18 cellular contexts compared by ENCODE assay signal in the genomic region with DNA sequence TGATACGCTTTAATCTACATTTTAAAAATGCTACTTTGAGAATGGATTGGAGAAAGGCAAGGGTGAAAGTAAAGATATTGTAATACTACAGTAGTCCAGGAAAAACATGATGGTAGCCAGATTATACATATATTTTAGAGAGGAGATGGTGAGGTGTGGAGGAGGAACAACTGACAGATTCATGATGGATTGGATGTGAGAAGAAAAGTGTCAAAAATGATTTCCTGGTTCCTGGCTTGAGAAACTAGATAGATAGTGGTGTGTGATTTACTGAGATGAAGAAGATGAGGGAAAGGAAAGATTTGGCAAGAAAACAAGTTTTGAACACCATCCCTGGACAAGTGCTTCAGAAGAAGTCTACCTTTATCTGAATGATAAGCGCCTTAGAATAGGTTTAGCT.
DNase-seq lines count a peak whose midpoint lies in the region; ATAC-seq, FAIRE-seq and TF ChIP-seq lines count a peak whose summit lies in the region.
"Had no signal": no experiment of that assay in that cellular context is flagged by ENCODE, and none has a peak within 500 bp of the region (broad histone marks: within the 10 kb centered on the region; RNA-seq: fewer than 3 reads in every experiment).

No MANE protein-coding gene starts in this region.

- no peak overlapping the region for H3K4me3 Mint-ChIP-seq in dendritic cell treated with granulocyte-macrophage colony-stimulating factor and Interleukin-4, amounts not matched to agents 40 ng/mL and 50 ng/mL, for 4 days
- no peak overlapping the region for H3K4me3 Mint-ChIP-seq in stimulated activated memory B cell treated with anti-CD40 and anti-IgM and Interleukin-4, amounts not matched to agents 10 μg/mL and 1 μg/mL and 100 μg/mL, for 72 hours

- H3K4me1 ChIP-seq in left lung: peaks cover 0 to 25% of the 10 kb centered on the region in 2 donors
- H3K4me1 ChIP-seq in OCI-LY7 (ENCODE audit: insufficient read depth, low read length, poor library complexity, severe bottlenecking): peaks cover 13% of the 10 kb centered on the region

- no peak overlapping the region for H2AFZ ChIP-seq in OCI-LY7 (ENCODE audit: low read length)
- H2AFZ ChIP-seq: GM23248 had no signal

- BruUV-seq in OCI-LY7 (replicated peaks; lab: Mats Ljungman, UMichigan): no TSS peak

- no peak for ATAC-seq in stimulated activated memory B cell treated with anti-CD40 and anti-IgM and Interleukin-4, amounts not matched to agents 10 μg/mL and 1 μg/mL and 100 μg/mL, for 72 hours
- ATAC-seq in GM21576 (IDR thresholded peaks at IDR 0.05; ENCODE audit: unreplicated experiment) (no peak), left lung (no peak)
- ATAC-seq: HCT116 had no signal

- no peaks in the 10 kb centered on the region for H3K9me2 ChIP-seq in OCI-LY7 (ENCODE audit: insufficient read depth, low read length)

- H3K4me2 ChIP-seq in OCI-LY7 (ENCODE audit: low read length): no peak overlapping the region

- H3K79me2 ChIP-seq in OCI-LY7 (ENCODE audit: insufficient read depth, low read depth, low read length): peaks cover 87% of the 10 kb centered on the region

- peaks cover 15% of the 10 kb centered on the region for H3K36me3 Mint-ChIP-seq in dendritic cell treated with granulocyte-macrophage colony-stimulating factor and Interleukin-4, amounts not matched to agents 40 ng/mL and 50 ng/mL, for 4 days (ENCODE audit: low read depth)
- H3K36me3 Mint-ChIP-seq in stimulated activated memory B cell treated with anti-CD40 and anti-IgM and Interleukin-4, amounts not matched to agents 10 μg/mL and 1 μg/mL and 100 μg/mL, for 72 hours: no peaks in the 10 kb centered on the region
- H3K36me3 Mint-ChIP-seq: CD4-positive, CD25-positive, alpha-beta regulatory T cell had no signal

- peak; percentile 14 for FAIRE-seq in GM12892 (lab: Jason Lieb, UNC)

- H3K27ac Mint-ChIP-seq in dendritic cell treated with granulocyte-macrophage colony-stimulating factor and Interleukin-4, amounts not matched to agents 40 ng/mL and 50 ng/mL, for 4 days: peak overlapping the region; percentile 9
- H3K27ac Mint-ChIP-seq in stimulated activated memory B cell treated with anti-CD40 and anti-IgM and Interleukin-4, amounts not matched to agents 10 μg/mL and 1 μg/mL and 100 μg/mL, for 72 hours: peak overlapping the region; percentile 5

- CTCF ChIA-PET in HEK293T (lab: Yijun Ruan, JAX) (no interaction called here), OCI-LY7 (lab: Charles Lee; ENCODE audit: unreplicated experiment) (no interaction called here)

- TF ChIP-seq POLR2A in GM12892 (IDR thresholded peaks at IDR 0.05; ENCODE audit: low read depth, low read length): no peak

- peaks cover 27% of the 10 kb centered on the region; the same call in 1 of the 2 replicates for H4K20me1 ChIP-seq in OCI-LY7 (ENCODE audit: insufficient read depth, low read length)

- H3K27me3 Mint-ChIP-seq in dendritic cell treated with granulocyte-macrophage colony-stimulating factor and Interleukin-4, amounts not matched to agents 40 ng/mL and 50 ng/mL, for 4 days: no peaks in the 10 kb centered on the region
- no peaks in the 10 kb centered on the region for H3K27me3 Mint-ChIP-seq in stimulated activated memory B cell treated with anti-CD40 and anti-IgM and Interleukin-4, amounts not matched to agents 10 μg/mL and 1 μg/mL and 100 μg/mL, for 72 hours
- H3K27me3 Mint-ChIP-seq: CD4-positive, CD25-positive, alpha-beta regulatory T cell had no signal

- no peaks in the 10 kb centered on the region for H3K9me3 Mint-ChIP-seq in dendritic cell treated with granulocyte-macrophage colony-stimulating factor and Interleukin-4, amounts not matched to agents 40 ng/mL and 50 ng/mL, for 4 days
- H3K9me3 Mint-ChIP-seq in stimulated activated memory B cell treated with anti-CD40 and anti-IgM and Interleukin-4, amounts not matched to agents 10 μg/mL and 1 μg/mL and 100 μg/mL, for 72 hours: no peaks in the 10 kb centered on the region
- H3K9me3 Mint-ChIP-seq: CD4-positive, CD25-positive, alpha-beta regulatory T cell had no signal

- H3K4me3 ChIP-seq in left lung: no peak overlapping the region
- no peak overlapping the region for H3K4me3 ChIP-seq in OCI-LY7 (ENCODE audit: low read depth, low read length, poor library complexity, severe bottlenecking)
- H3K4me3 ChIP-seq: GM23248, SJSA1 had no signal

- DNase-seq in GM12892 (ENCODE audit: insufficient read length) (no peak), HEK293T (ENCODE audit: extremely low spot score) (no peak), left lung (no peak), OCI-LY7 (ENCODE audit: low spot score) (no peak)
- DNase-seq: Caco-2; CD4-positive, CD25-positive, alpha-beta regulatory T cell; GDM1; GM23248; KG1; NCI-H1417; NCI-H187; NCI-H2227 treated with DMSO at 0.1 percent for 48 hours; NCI-H524 had no signal

- H3K4me1 Mint-ChIP-seq in dendritic cell treated with granulocyte-macrophage colony-stimulating factor and Interleukin-4, amounts not matched to agents 40 ng/mL and 50 ng/mL, for 4 days (ENCODE audit: low read depth): peaks cover 25% of the 10 kb centered on the region
- peaks cover 29% of the 10 kb centered on the region for H3K4me1 Mint-ChIP-seq in stimulated activated memory B cell treated with anti-CD40 and anti-IgM and Interleukin-4, amounts not matched to agents 10 μg/mL and 1 μg/mL and 100 μg/mL, for 72 hours

- intact Hi-C loops in dendritic cell treated with granulocyte-macrophage colony-stimulating factor and Interleukin-4, amounts not matched to agents 40 ng/mL and 50 ng/mL, for 4 days (cut with micrococcal nuclease): no loop called here
- intact Hi-C loops in left lung (cut with DNase I): no loop called here
- intact Hi-C loops in OCI-LY7 (cut with micrococcal nuclease; ENCODE audit: unreplicated experiment): no loop called here

- H3K27ac ChIP-seq in left lung (no peak overlapping the region), OCI-LY7 (ENCODE audit: low read depth, low read length, poor library complexity, severe bottlenecking) (no peak overlapping the region)
- H3K27ac ChIP-seq: GM23248, SJSA1 had no signal

- H3K36me3 ChIP-seq in left lung (no peaks in the 10 kb centered on the region), OCI-LY7 (ENCODE audit: insufficient read depth, low read length) (peaks cover 45% of the 10 kb centered on the region)

- POLR2A ChIA-PET in HEK293T (lab: Yijun Ruan, JAX): no interaction called here
- POLR2A ChIA-PET in OCI-LY7 (lab: Charles Lee): interaction anchor here (0.6 to 1.2 kb wide), 2 partner anchors 23 to 1107 kb away, joined by 3 to 4 read pairs; no protein-coding TSS in a partner anchor

- TF ChIP-seq CTCF in left lung (IDR thresholded peaks at IDR 0.05) (no peak), OCI-LY7 (conservative IDR thresholded peaks at IDR 0.05; ENCODE audit: low read length) (no peak)

- no peaks in the 10 kb centered on the region for H3K27me3 ChIP-seq in left lung
- H3K27me3 ChIP-seq: SJSA1 had no signal

- H3K9me3 ChIP-seq in left lung (no peaks in the 10 kb centered on the region), OCI-LY7 (ENCODE audit: low read length) (no peaks in the 10 kb centered on the region)
- H3K9me3 ChIP-seq: Caco-2, SJSA1 had no signal

TF ChIP-seq in HEK293T, 16 proteins besides CTCF, POLR2A, EP300 and RAD21:
- TF ChIP-seq FOXA1 (IDR thresholded peaks at IDR 0.05) (no peak), TARDBP (IDR thresholded peaks at IDR 0.05) (no peak), FOXM1 (IDR thresholded peaks at IDR 0.05; ENCODE audit: borderline replicate concordance) (no peak), ELF4 (IDR thresholded peaks at IDR 0.05) (no peak), HDGF (IDR thresholded peaks at IDR 0.05; ENCODE audit: borderline replicate concordance) (no peak), LEF1 (IDR thresholded peaks at IDR 0.05; ENCODE audit: borderline replicate concordance) (no peak)
- TF ChIP-seq, protein P1, sequence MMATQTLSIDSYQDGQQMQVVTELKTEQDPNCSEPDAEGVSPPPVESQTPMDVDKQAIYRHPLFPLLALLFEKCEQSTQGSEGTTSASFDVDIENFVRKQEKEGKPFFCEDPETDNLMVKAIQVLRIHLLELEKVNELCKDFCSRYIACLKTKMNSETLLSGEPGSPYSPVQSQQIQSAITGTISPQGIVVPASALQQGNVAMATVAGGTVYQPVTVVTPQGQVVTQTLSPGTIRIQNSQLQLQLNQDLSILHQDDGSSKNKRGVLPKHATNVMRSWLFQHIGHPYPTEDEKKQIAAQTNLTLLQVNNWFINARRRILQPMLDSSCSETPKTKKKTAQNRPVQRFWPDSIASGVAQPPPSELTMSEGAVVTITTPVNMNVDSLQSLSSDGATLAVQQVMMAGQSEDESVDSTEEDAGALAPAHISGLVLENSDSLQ (IDR thresholded peaks at IDR 0.05): peak; percentile 48
